In the genomic region with DNA sequence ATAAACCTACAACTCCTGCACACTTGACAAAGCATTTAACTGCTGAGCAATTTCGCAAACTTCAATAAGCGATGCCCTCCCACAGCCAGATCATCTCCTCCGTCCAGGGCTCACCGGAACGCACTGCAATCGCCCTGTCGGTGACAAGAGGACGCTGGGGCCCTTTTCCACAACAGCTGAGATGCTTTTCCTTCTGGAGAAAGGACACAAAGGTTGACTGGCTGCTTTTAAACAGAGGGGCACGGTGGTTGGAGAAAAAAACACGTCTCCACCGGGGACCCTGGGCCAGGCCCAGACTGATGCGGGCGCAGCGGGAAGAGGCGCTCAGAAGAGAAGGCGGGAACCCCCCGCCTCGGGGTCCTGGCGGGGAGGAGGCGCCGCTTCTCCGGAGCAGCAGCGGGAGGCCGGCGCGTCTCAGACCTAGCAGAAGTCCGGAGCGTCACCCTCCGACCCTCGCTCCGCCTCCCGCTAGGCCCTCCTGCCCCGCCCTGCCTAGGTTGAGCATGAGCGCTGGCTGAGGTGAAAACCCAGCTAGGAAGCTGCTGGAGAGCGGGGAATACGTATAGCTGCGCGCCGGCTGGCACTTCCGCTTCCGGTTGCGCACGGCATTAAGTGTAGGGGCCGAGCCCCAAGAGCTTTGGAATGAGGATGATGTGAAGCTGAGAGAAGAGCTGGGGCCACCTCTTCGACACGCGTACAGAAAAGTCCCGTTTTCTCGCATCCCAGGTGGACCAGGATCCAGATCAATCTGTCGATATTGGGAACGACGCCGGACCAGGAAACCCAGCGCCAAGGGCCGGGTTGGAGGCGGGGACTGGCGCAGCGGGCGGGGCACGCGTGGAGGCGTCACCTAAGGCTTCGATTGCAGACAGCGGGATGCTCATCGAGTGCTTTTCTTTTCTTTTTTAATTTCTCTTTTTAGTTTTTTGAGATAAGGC, we compare ENCODE assay signal across 8 cellular contexts. TPM values are rescaled to one million over a fixed set of nuclear protein-coding genes. Genes with fewer than 3 reads are reported as not detected.
DNase-seq lines count a peak whose midpoint lies in the region; ATAC-seq and TF ChIP-seq lines count a peak whose summit lies in the region.

ZNF846 (minus strand) TSS at position 564 of the 938 bp plus-strand sequence. CDS start 3,788 bp downstream, outside the sequence.

- peak within 1 kb of the TSS; percentile 89 for H2AFZ ChIP-seq in parathyroid adenoma

- peak within 1 kb of the TSS; percentile 90 for H3K4me2 ChIP-seq in parathyroid adenoma (ENCODE audit: low read length)

- TF ChIP-seq CTCF in GM12864 (IDR thresholded peaks at IDR 0.05; ENCODE audit: low read depth, low read length, missing control alignments) (no peak), cardiac muscle cell (IDR thresholded peaks at IDR 0.05; ENCODE audit: low read depth, low read length) (no peak), parathyroid adenoma (IDR thresholded peaks at IDR 0.05) (no peak), tibial artery (IDR thresholded peaks at IDR 0.05) (no peak)

- H3K9ac ChIP-seq in parathyroid adenoma = peak within 1 kb of the TSS; percentile 42

- H3K79me2 ChIP-seq in parathyroid adenoma = no peaks in the 10 kb centered on the region

- H3K36me3 ChIP-seq in cardiac muscle cell (no peaks in the 10 kb centered on the region), parathyroid adenoma (ENCODE audit: control insufficient read depth, insufficient read depth, low read length) (no peaks in the 10 kb centered on the region), tibial artery (peaks cover 14 to 35% (median 25%) of the 10 kb centered on the region in 3 donors)

- peak within 1 kb of the TSS; percentile 93 for H3K4me3 ChIP-seq in GM12864 (ENCODE audit: low read depth, low read length)
- peak within 1 kb of the TSS; percentile 78 for H3K4me3 ChIP-seq in cardiac muscle cell
- H3K4me3 ChIP-seq in parathyroid adenoma (ENCODE audit: low read depth, low read length) = peak within 1 kb of the TSS; percentile 78
- peak within 1 kb of the TSS; percentile 69 to 70 for H3K4me3 ChIP-seq in tibial artery

- intact Hi-C loops in tibial artery (cut with DNase I; ENCODE audit: low total_unique reads) = loop anchor here (2.0 kb wide), 1 partner anchor 94 kb away; the partner anchor contains the start of gene ZNF562

- 0 to 1% (median 0%) methylated on average over 63 to 65 of the region's 65 CpGs for WGBS in adipose tissue, 3 donors

- peak within 1 kb of the TSS; percentile 78 for H3K27ac ChIP-seq in adipose tissue (ENCODE audit: low read depth, low read length)
- H3K27ac ChIP-seq in cardiac muscle cell = peak within 1 kb of the TSS; percentile 93
- H3K27ac ChIP-seq in parathyroid adenoma = peak within 1 kb of the TSS; percentile 84
- H3K27ac ChIP-seq in tibial artery = peak within 1 kb of the TSS; percentile 93 to 95

- H3K9me3 ChIP-seq in cardiac muscle cell (ENCODE audit: low read depth) (no peaks in the 10 kb centered on the region), parathyroid adenoma (ENCODE audit: control insufficient read depth, low read length) (no peaks in the 10 kb centered on the region), tibial artery (no peaks in the 10 kb centered on the region)

- H3K27me3 ChIP-seq in cardiac muscle cell (no peaks in the 10 kb centered on the region), parathyroid adenoma (ENCODE audit: control insufficient read depth, insufficient read depth, low read length) (no peaks in the 10 kb centered on the region), tibial artery (no peaks in the 10 kb centered on the region)

- H3K4me1 ChIP-seq in cardiac muscle cell (ENCODE audit: low read depth) = peaks cover 5% of the 10 kb centered on the region
- H3K4me1 ChIP-seq in parathyroid adenoma = peaks cover 3% of the 10 kb centered on the region
- peaks cover 0 to 18% (median 13%) of the 10 kb centered on the region in 4 donors for H3K4me1 ChIP-seq in tibial artery

- DNase-seq in GM12864 (ENCODE audit: low read depth) = peak; percentile 93
- peak; percentile 84 to 99 (median 97) for DNase-seq in NCI-H1417 (lab: John Stamatoyannopoulos, UW)
- peak; percentile 96 for DNase-seq in SW480 (ENCODE audit: low spot score)
- DNase-seq in cardiac muscle cell (ENCODE audit: low read depth in 1 of 2, low spot score in 1 of 2) = peak; percentile 97 to 98
- peak; percentile 91 to 95 for DNase-seq in tibial artery

- ATAC-seq in HG02678 (IDR thresholded peaks at IDR 0.05; ENCODE audit: unreplicated experiment) = peak; percentile 98

RNA-seq across cellular contexts. Expression of gene ZNF846, which starts in this region (rescaled TPM):
- polyA plus RNA-seq in adipose tissue = 10 to 100 TPM in 1 of 3 donors, 1 to 10 TPM in 2; 2.6 to 10.1 (median 4.3) TPM
- total RNA-seq in cardiac muscle cell = 14.4 and 17.2 TPM in 2 replicates
- polyA plus RNA-seq in cardiac muscle cell = 15.6 and 19.0 TPM in 2 replicates

Comparison
In these comparisons a context has a peak if more than half of its experiments do, and no peak if none do; other contexts are left out.
1. Peak in every context shown above with its lines: DNase-seq, ATAC-seq, H3K4me3 ChIP-seq and H3K27ac ChIP-seq.